In the genomic region with DNA sequence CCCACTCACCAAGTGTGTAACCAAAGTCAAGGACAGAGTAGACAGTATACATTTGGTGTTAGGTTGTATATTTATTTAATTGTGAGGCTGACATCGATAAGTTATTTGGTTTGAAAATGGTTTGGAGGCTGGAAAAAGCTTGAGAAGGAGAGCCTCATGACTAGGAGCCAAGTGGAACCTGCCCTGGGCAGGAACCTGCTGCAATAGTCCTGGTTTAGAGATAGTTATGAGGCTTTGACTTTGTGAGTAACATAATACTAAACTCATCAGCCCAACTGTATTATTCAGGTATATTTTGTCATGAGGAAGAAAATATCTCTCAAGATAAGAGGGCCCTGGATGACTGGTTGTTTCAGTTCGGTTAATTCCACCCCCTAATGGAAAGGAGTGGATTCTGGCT, we compare ENCODE assay signal across 1 cellular context.
TF ChIP-seq lines count a peak whose summit lies in the region.

No MANE protein-coding gene starts in this region.

TF ChIP-seq in GM23338, 12 proteins besides CTCF, POLR2A, EP300 and RAD21 (continued from another document):
- TF ChIP-seq, protein P1, sequence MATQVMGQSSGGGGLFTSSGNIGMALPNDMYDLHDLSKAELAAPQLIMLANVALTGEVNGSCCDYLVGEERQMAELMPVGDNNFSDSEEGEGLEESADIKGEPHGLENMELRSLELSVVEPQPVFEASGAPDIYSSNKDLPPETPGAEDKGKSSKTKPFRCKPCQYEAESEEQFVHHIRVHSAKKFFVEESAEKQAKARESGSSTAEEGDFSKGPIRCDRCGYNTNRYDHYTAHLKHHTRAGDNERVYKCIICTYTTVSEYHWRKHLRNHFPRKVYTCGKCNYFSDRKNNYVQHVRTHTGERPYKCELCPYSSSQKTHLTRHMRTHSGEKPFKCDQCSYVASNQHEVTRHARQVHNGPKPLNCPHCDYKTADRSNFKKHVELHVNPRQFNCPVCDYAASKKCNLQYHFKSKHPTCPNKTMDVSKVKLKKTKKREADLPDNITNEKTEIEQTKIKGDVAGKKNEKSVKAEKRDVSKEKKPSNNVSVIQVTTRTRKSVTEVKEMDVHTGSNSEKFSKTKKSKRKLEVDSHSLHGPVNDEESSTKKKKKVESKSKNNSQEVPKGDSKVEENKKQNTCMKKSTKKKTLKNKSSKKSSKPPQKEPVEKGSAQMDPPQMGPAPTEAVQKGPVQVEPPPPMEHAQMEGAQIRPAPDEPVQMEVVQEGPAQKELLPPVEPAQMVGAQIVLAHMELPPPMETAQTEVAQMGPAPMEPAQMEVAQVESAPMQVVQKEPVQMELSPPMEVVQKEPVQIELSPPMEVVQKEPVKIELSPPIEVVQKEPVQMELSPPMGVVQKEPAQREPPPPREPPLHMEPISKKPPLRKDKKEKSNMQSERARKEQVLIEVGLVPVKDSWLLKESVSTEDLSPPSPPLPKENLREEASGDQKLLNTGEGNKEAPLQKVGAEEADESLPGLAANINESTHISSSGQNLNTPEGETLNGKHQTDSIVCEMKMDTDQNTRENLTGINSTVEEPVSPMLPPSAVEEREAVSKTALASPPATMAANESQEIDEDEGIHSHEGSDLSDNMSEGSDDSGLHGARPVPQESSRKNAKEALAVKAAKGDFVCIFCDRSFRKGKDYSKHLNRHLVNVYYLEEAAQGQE (IDR thresholded peaks at IDR 0.05; ENCODE audit: unreplicated experiment) = no peak
- TF ChIP-seq NANOG (IDR thresholded peaks at IDR 0.05; ENCODE audit: borderline replicate concordance) (no peak), POLR2AphosphoS5 (IDR thresholded peaks at IDR 0.05; ENCODE audit: low read depth) (no peak), EZH2 (IDR thresholded peaks at IDR 0.05; ENCODE audit: low read depth, unreplicated experiment) (no peak), ZNF331 (CRISPR knock-in tag; IDR thresholded peaks at IDR 0.05; ENCODE audit: low read depth) (no peak)
- TF ChIP-seq, protein P2, sequence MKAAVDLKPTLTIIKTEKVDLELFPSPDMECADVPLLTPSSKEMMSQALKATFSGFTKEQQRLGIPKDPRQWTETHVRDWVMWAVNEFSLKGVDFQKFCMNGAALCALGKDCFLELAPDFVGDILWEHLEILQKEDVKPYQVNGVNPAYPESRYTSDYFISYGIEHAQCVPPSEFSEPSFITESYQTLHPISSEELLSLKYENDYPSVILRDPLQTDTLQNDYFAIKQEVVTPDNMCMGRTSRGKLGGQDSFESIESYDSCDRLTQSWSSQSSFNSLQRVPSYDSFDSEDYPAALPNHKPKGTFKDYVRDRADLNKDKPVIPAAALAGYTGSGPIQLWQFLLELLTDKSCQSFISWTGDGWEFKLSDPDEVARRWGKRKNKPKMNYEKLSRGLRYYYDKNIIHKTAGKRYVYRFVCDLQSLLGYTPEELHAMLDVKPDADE (IDR thresholded peaks at IDR 0.05) = no peak
TF ChIP-seq in GM23338: peak in this region for 0.
